ENCODE assay signal across 8 cellular contexts in the genomic region with DNA sequence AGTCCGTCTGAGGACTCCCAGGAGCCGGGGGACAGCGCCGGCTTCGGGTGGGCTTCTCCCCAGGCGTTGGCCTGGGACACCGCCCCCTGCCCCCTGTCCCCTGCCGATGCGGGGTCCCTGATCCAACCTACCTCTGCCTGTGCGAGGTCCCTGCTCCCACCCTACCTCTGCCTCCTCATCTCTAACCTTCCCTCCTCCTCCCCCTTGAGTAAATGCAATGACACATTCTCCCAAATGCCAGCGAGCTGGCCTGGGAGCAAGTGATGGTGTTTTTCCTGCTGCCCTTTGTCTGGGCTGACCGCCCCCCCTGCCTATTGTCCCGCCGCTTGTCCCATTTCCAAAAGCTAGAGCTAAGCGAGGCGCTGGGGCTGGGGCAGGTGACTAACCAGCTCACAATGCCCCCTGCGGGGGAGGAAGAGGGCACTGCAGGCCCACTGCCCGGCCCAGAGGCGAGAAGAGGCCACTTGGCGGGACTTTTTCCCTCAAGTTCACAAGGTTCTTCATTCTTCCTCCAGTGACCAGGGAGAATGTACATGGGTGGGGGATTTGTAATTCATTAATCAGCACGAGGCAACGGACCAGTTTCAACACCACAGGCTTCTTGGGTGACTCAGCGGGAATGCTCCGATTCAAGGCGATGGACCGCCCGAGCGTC. TPM values are rescaled to one million over a fixed set of nuclear protein-coding genes. Genes with fewer than 3 reads are reported as not detected.
DNase-seq lines count a peak whose midpoint lies in the region; TF ChIP-seq lines count a peak whose summit lies in the region.

No MANE protein-coding gene starts in this region.

- H3K27me3 ChIP-seq in thyroid gland, result no peaks in the 10 kb centered on the region

- DNase-seq in NCI-H526 (lab: John Stamatoyannopoulos, UW), result peak; percentile 46 to 86
- no peak for DNase-seq in NCI-H526 treated with DMSO at 0.1 percent for 48 hours (lab: John Stamatoyannopoulos, UW)
- peak; percentile 97 for DNase-seq in LHCN-M2 (ENCODE audit: low read depth)
- peak; percentile 32 for DNase-seq in activated CD4-positive, alpha-beta T cell treated with anti-CD3 and anti-CD28 coated beads for 1 hour
- DNase-seq in epithelial cell of esophagus (ENCODE audit: low read depth), result peak; percentile 94
- DNase-seq in midbrain (lab: John Stamatoyannopoulos, UW), result peak; percentile 29
- peak; percentile 89 to 92 for DNase-seq in thyroid gland
- no peak for DNase-seq in pons (ENCODE audit: low spot score)

- peak overlapping the region; percentile 94 to 100 (median 95) for H3K27ac ChIP-seq in thyroid gland

- no peaks in the 10 kb centered on the region for H3K9me3 ChIP-seq in thyroid gland

- WGBS in thyroid gland, 2 donors, result 13 to 16% methylated on average over 20 to 26 of the region's 28 CpGs

- peak in 1 of 2 donors; percentile 36 for TF ChIP-seq POLR2A in thyroid gland (IDR thresholded peaks at IDR 0.05)

- peaks cover 61 to 79% of the 10 kb centered on the region in 2 donors for H3K4me1 ChIP-seq in thyroid gland

- H3K4me3 ChIP-seq in epithelial cell of esophagus (ENCODE audit: low read length), result peak overlapping the region; percentile 52
- peak overlapping the region in 2 of 3 donors; percentile 50 to 66 for H3K4me3 ChIP-seq in thyroid gland (replicated peaks in 1 of 3)

- TF ChIP-seq CTCF in epithelial cell of esophagus (IDR thresholded peaks at IDR 0.05; ENCODE audit: insufficient read depth, low read depth, low read length, missing control alignments) (peak; percentile 42), thyroid gland (IDR thresholded peaks at IDR 0.05) (peak in 4 of 6 experiments; percentile 50 to 63 (median 56))

- no peaks in the 10 kb centered on the region for H3K36me3 ChIP-seq in thyroid gland

- intact Hi-C loops in thyroid gland (cut with DNase I), result no loop called here

RNA-seq across cellular contexts. Expression of gene CLCF1, which starts 0.6 kb away (rescaled TPM):
- total RNA-seq in LHCN-M2 (2014; rRNA removed) (16.1 and 19.8 TPM in 2 replicates), thyroid gland (1 to 10 TPM; 4.3 to 9.4 (median 6.9) TPM)
- 9.9 TPM for polyA plus RNA-seq in LHCN-M2 (2012)

RNA-seq across cellular contexts. Expression of gene RAD9A, which starts 17.7 kb away (rescaled TPM):
- 6.7 and 12.3 TPM in 2 replicates for total RNA-seq in LHCN-M2 (2014; rRNA removed)
- polyA plus RNA-seq in LHCN-M2 (2012), result 8.1 TPM
- 10 to 100 TPM; 22.7 to 38.0 (median 31.0) TPM for total RNA-seq in thyroid gland

RNA-seq across cellular contexts. Expression of gene POLD4, which starts 20.7 kb away (rescaled TPM):
- total RNA-seq in LHCN-M2 (2014; rRNA removed) (114 and 138 TPM in 2 replicates), thyroid gland (100 to 1,000 TPM in 1 of 4 donors, 10 to 100 TPM in 3; 38.6 to 105 (median 60.6) TPM)
- polyA plus RNA-seq in LHCN-M2 (2012), result 172 TPM

RNA-seq across cellular contexts. Expression of gene PPP1CA, which starts 27.6 kb away (rescaled TPM):
- total RNA-seq in LHCN-M2 (2014; rRNA removed), result 239 and 247 TPM in 2 replicates
- polyA plus RNA-seq in LHCN-M2 (2012), result 290 TPM
- 100 to 1,000 TPM; 164 to 216 (median 191) TPM for total RNA-seq in thyroid gland

RNA-seq across cellular contexts. Expression of gene TBC1D10C, which starts 29.8 kb away (rescaled TPM):
- total RNA-seq in LHCN-M2 (2014; rRNA removed), result not detected in 2 replicates
- polyA plus RNA-seq in LHCN-M2 (2012), result 0.13 TPM
- total RNA-seq in thyroid gland, result 10 to 100 TPM in 2 of 4 donors, 1 to 10 TPM in 2; 8.8 to 16.0 (median 11.6) TPM

Comparison
In these comparisons a context has a peak if more than half of its experiments do, and no peak if none do; other contexts are left out.
1. DNase-seq: peak in NCI-H526 (2 of 2), LHCN-M2 (single experiment), activated CD4-positive, alpha-beta T cell treated with anti-CD3 and anti-CD28 coated beads for 1 hour (single experiment), epithelial cell of esophagus (single experiment), midbrain (single experiment) and thyroid gland (2 of 2); none in NCI-H526 treated with DMSO at 0.1 percent for 48 hours (single experiment) and pons (single experiment).